2 cellular contexts compared by ENCODE assay signal in genomic region chr2:112487444-112487961, GRCh38.
TF ChIP-seq lines count a peak whose summit lies in the region.

No MANE protein-coding gene starts in this region.

TF ChIP-seq in HepG2, 621 proteins besides CTCF, POLR2A, EP300 and RAD21:
- peak; percentile 55 for TF ChIP-seq ATF7 (IDR thresholded peaks at IDR 0.05)
- TF ChIP-seq ATF7 (CRISPR knock-in tag; IDR thresholded peaks at IDR 0.05), result no peak
- TF ChIP-seq CEBPG (CRISPR knock-in tag; IDR thresholded peaks at IDR 0.05), result peak; percentile 62
- no peak for TF ChIP-seq KAT7 (CRISPR knock-in tag; IDR thresholded peaks at IDR 0.05; ENCODE audit: borderline replicate concordance)
- no peak for TF ChIP-seq SRSF9 (IDR thresholded peaks at IDR 0.05; ENCODE audit: borderline replicate concordance, insufficient read depth, low read depth, low read length, poor library complexity, severe bottlenecking)
- peak; percentile 52; the same call in 1 of the 2 replicates for TF ChIP-seq CEBPB (IDR thresholded peaks at IDR 0.05; ENCODE audit: borderline replicate concordance, low read depth, low read length)
- peak; percentile 32; the same call in 1 of the 2 replicates for TF ChIP-seq ZNF629 (CRISPR knock-in tag; conservative IDR thresholded peaks at IDR 0.05)
- TF ChIP-seq ATF4 (CRISPR knock-in tag; IDR thresholded peaks at IDR 0.05), result peak in 1 of 2 experiments; percentile 43; a peak in 1 of 4 replicates

TF ChIP-seq in PFSK-1, 5 proteins besides CTCF, POLR2A, EP300 and RAD21:
- TF ChIP-seq FOXP2 (optimal IDR thresholded peaks at IDR 0.05; ENCODE audit: borderline replicate concordance, extremely low read depth, extremely low read length, insufficient read depth) (no peak), SIN3A (IDR thresholded peaks at IDR 0.05; ENCODE audit: borderline replicate concordance, insufficient read depth, low read length) (no peak), REST (IDR thresholded peaks at IDR 0.05; ENCODE audit: insufficient read depth in 1 of 2, low read depth in 2 of 2, low read length in 2 of 2) (peak; percentile 28 to 66; a peak in 3 of 4 replicates), POLR2AphosphoS5 (IDR thresholded peaks at IDR 0.05; ENCODE audit: low read depth, low read length) (no peak)
